Comparison of ENCODE assay signal across 1 cellular context in the genomic region with DNA sequence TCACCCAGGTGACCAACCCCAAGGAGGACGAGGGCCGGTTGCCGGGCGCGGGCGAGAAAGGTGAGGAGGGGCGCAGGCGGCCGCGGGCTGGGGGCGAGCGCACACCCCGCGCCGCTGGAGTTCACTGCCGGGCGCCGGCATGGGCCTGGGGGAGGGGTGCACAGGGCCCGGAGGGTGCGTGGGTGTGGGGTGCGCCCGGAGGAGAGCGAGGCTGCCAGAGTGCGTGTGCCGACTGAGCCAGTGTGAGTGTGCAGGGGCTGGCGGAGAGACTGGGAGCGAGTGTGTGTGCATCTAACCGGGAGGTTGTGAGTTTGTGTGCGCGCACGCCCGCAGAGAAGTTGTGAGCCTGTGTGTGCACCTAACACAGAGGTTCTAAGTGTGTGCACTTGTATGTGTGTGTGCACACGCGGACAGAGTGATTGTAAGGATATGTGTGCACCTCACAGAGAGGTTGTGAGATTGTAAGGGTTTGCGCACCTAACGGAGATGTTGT.
TF ChIP-seq lines count a peak whose summit lies in the region.

No MANE protein-coding gene starts in this region.

TF ChIP-seq in HepG2, 621 proteins besides CTCF, POLR2A, EP300 and RAD21 (continued from another document and continues in another):
- TF ChIP-seq, protein P1, sequence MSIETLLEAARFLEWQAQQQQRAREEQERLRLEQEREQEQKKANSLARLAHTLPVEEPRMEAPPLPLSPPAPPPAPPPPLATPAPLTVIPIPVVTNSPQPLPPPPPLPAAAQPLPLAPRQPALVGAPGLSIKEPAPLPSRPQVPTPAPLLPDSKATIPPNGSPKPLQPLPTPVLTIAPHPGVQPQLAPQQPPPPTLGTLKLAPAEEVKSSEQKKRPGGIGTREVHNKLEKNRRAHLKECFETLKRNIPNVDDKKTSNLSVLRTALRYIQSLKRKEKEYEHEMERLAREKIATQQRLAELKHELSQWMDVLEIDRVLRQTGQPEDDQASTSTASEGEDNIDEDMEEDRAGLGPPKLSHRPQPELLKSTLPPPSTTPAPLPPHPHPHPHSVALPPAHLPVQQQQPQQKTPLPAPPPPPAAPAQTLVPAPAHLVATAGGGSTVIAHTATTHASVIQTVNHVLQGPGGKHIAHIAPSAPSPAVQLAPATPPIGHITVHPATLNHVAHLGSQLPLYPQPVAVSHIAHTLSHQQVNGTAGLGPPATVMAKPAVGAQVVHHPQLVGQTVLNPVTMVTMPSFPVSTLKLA (IDR thresholded peaks at IDR 0.05), result no peak
- TF ChIP-seq ZNF737 (CRISPR knock-in tag; IDR thresholded peaks at IDR 0.05; ENCODE audit: borderline replicate concordance), result no peak
- TF ChIP-seq AGO2 (optimal IDR thresholded peaks at IDR 0.05; ENCODE audit: low read depth, low read length), result peak; percentile 73
- TF ChIP-seq ZNF816 (CRISPR knock-in tag; IDR thresholded peaks at IDR 0.05; ENCODE audit: borderline replicate concordance), result no peak
- TF ChIP-seq XRCC5 (optimal IDR thresholded peaks at IDR 0.05; ENCODE audit: low read length), result no peak
- no peak for TF ChIP-seq JARID2 (CRISPR knock-in tag; IDR thresholded peaks at IDR 0.05; ENCODE audit: insufficient replicate concordance)
- no peak for TF ChIP-seq ZNF143 (CRISPR knock-in tag; IDR thresholded peaks at IDR 0.05)
- TF ChIP-seq ZSCAN29 (CRISPR knock-in tag; conservative IDR thresholded peaks at IDR 0.05), result no peak
- TF ChIP-seq, protein P2, sequence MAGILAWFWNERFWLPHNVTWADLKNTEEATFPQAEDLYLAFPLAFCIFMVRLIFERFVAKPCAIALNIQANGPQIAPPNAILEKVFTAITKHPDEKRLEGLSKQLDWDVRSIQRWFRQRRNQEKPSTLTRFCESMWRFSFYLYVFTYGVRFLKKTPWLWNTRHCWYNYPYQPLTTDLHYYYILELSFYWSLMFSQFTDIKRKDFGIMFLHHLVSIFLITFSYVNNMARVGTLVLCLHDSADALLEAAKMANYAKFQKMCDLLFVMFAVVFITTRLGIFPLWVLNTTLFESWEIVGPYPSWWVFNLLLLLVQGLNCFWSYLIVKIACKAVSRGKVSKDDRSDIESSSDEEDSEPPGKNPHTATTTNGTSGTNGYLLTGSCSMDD (CRISPR knock-in tag; IDR thresholded peaks at IDR 0.05), result no peak
- TF ChIP-seq KDM5B (CRISPR knock-in tag; IDR thresholded peaks at IDR 0.05; ENCODE audit: borderline replicate concordance), result peak; percentile 51; the same call in 1 of the 2 replicates
- TF ChIP-seq ZNF570 (CRISPR knock-in tag; IDR thresholded peaks at IDR 0.05; ENCODE audit: borderline replicate concordance), result no peak
- no peak for TF ChIP-seq CREB1 (IDR thresholded peaks at IDR 0.05)
- TF ChIP-seq CREB1 (CRISPR knock-in tag; IDR thresholded peaks at IDR 0.05), result no peak
- TF ChIP-seq, protein P3, sequence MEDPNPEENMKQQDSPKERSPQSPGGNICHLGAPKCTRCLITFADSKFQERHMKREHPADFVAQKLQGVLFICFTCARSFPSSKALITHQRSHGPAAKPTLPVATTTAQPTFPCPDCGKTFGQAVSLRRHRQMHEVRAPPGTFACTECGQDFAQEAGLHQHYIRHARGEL (CRISPR knock-in tag; IDR thresholded peaks at IDR 0.05), result no peak
- TF ChIP-seq SP140L (CRISPR knock-in tag; IDR thresholded peaks at IDR 0.05; ENCODE audit: borderline replicate concordance), result no peak
- TF ChIP-seq NCOR1 (IDR thresholded peaks at IDR 0.05; ENCODE audit: borderline replicate concordance, low read length), result no peak
- TF ChIP-seq, protein P4, sequence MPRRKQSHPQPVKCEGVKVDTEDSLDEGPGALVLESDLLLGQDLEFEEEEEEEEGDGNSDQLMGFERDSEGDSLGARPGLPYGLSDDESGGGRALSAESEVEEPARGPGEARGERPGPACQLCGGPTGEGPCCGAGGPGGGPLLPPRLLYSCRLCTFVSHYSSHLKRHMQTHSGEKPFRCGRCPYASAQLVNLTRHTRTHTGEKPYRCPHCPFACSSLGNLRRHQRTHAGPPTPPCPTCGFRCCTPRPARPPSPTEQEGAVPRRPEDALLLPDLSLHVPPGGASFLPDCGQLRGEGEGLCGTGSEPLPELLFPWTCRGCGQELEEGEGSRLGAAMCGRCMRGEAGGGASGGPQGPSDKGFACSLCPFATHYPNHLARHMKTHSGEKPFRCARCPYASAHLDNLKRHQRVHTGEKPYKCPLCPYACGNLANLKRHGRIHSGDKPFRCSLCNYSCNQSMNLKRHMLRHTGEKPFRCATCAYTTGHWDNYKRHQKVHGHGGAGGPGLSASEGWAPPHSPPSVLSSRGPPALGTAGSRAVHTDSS (CRISPR knock-in tag; conservative IDR thresholded peaks at IDR 0.05), result no peak
- TF ChIP-seq ZBTB42 (CRISPR knock-in tag; IDR thresholded peaks at IDR 0.05), result no peak
- TF ChIP-seq FOXO1 (CRISPR knock-in tag; IDR thresholded peaks at IDR 0.05), result 0 out of 2 replicates have a peak, but pooled peaks have one; percentile 18
- no peak for TF ChIP-seq NBN (conservative IDR thresholded peaks at IDR 0.05)
- no peak for TF ChIP-seq SKI (IDR thresholded peaks at IDR 0.05; ENCODE audit: partially characterized antibody)
- TF ChIP-seq ZSCAN20 (CRISPR knock-in tag; IDR thresholded peaks at IDR 0.05; ENCODE audit: borderline replicate concordance), result no peak
- no peak for TF ChIP-seq ZNF496 (CRISPR knock-in tag; IDR thresholded peaks at IDR 0.05; ENCODE audit: insufficient replicate concordance)
- TF ChIP-seq, protein P5, sequence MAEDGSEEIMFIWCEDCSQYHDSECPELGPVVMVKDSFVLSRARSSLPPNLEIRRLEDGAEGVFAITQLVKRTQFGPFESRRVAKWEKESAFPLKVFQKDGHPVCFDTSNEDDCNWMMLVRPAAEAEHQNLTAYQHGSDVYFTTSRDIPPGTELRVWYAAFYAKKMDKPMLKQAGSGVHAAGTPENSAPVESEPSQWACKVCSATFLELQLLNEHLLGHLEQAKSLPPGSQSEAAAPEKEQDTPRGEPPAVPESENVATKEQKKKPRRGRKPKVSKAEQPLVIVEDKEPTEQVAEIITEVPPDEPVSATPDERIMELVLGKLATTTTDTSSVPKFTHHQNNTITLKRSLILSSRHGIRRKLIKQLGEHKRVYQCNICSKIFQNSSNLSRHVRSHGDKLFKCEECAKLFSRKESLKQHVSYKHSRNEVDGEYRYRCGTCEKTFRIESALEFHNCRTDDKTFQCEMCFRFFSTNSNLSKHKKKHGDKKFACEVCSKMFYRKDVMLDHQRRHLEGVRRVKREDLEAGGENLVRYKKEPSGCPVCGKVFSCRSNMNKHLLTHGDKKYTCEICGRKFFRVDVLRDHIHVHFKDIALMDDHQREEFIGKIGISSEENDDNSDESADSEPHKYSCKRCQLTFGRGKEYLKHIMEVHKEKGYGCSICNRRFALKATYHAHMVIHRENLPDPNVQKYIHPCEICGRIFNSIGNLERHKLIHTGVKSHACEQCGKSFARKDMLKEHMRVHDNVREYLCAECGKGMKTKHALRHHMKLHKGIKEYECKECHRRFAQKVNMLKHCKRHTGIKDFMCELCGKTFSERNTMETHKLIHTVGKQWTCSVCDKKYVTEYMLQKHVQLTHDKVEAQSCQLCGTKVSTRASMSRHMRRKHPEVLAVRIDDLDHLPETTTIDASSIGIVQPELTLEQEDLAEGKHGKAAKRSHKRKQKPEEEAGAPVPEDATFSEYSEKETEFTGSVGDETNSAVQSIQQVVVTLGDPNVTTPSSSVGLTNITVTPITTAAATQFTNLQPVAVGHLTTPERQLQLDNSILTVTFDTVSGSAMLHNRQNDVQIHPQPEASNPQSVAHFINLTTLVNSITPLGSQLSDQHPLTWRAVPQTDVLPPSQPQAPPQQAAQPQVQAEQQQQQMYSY (CRISPR knock-in tag; IDR thresholded peaks at IDR 0.05), result no peak
- TF ChIP-seq DR1 (CRISPR knock-in tag; IDR thresholded peaks at IDR 0.05), result no peak
- TF ChIP-seq KDM3A (CRISPR knock-in tag; IDR thresholded peaks at IDR 0.05; ENCODE audit: low read depth), result no peak
- no peak for TF ChIP-seq ATF1 (CRISPR knock-in tag; IDR thresholded peaks at IDR 0.05)
- no peak for TF ChIP-seq ARNT (IDR thresholded peaks at IDR 0.05)
- TF ChIP-seq, protein P6, sequence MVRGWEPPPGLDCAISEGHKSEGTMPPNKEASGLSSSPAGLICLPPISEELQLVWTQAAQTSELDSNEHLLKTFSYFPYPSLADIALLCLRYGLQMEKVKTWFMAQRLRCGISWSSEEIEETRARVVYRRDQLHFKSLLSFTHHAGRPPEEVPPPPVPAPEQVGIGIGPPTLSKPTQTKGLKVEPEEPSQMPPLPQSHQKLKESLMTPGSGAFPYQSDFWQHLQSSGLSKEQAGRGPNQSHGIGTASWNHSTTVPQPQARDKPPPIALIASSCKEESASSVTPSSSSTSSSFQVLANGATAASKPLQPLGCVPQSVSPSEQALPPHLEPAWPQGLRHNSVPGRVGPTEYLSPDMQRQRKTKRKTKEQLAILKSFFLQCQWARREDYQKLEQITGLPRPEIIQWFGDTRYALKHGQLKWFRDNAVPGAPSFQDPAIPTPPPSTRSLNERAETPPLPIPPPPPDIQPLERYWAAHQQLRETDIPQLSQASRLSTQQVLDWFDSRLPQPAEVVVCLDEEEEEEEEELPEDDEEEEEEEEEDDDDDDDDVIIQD (CRISPR knock-in tag; IDR thresholded peaks at IDR 0.05; ENCODE audit: low read depth), result no peak
- TF ChIP-seq, protein P7, sequence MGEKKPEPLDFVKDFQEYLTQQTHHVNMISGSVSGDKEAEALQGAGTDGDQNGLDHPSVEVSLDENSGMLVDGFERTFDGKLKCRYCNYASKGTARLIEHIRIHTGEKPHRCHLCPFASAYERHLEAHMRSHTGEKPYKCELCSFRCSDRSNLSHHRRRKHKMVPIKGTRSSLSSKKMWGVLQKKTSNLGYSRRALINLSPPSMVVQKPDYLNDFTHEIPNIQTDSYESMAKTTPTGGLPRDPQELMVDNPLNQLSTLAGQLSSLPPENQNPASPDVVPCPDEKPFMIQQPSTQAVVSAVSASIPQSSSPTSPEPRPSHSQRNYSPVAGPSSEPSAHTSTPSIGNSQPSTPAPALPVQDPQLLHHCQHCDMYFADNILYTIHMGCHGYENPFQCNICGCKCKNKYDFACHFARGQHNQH (CRISPR knock-in tag; IDR thresholded peaks at IDR 0.05), result no peak
- TF ChIP-seq AKAP8 (CRISPR knock-in tag; IDR thresholded peaks at IDR 0.05), result no peak
- no peak for TF ChIP-seq NR2C2 (CRISPR knock-in tag; IDR thresholded peaks at IDR 0.05; ENCODE audit: borderline replicate concordance)
- TF ChIP-seq RNF2 (conservative IDR thresholded peaks at IDR 0.05; ENCODE audit: low read depth), result no peak
- 0 out of 2 replicates have a peak, but pooled peaks have one; percentile 25 for TF ChIP-seq MAZ (IDR thresholded peaks at IDR 0.05; ENCODE audit: borderline replicate concordance, low read depth, low read length)
- TF ChIP-seq MAZ (CRISPR knock-in tag; IDR thresholded peaks at IDR 0.05; ENCODE audit: low read depth), result no peak
- no peak for TF ChIP-seq TAF15 (IDR thresholded peaks at IDR 0.05; ENCODE audit: low read depth, low read length, poor library complexity, severe bottlenecking)
- peak; percentile 70 for TF ChIP-seq ZNF563 (CRISPR knock-in tag; IDR thresholded peaks at IDR 0.05)
- no peak for TF ChIP-seq ZMAT3 (CRISPR knock-in tag; conservative IDR thresholded peaks at IDR 0.05)
- TF ChIP-seq, protein P8, sequence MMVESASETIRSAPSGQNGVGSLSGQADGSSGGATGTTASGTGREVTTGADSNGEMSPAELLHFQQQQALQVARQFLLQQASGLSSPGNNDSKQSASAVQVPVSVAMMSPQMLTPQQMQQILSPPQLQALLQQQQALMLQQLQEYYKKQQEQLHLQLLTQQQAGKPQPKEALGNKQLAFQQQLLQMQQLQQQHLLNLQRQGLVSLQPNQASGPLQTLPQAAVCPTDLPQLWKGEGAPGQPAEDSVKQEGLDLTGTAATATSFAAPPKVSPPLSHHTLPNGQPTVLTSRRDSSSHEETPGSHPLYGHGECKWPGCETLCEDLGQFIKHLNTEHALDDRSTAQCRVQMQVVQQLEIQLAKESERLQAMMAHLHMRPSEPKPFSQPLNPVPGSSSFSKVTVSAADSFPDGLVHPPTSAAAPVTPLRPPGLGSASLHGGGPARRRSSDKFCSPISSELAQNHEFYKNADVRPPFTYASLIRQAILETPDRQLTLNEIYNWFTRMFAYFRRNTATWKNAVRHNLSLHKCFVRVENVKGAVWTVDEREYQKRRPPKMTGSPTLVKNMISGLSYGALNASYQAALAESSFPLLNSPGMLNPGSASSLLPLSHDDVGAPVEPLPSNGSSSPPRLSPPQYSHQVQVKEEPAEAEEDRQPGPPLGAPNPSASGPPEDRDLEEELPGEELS (CRISPR knock-in tag; IDR thresholded peaks at IDR 0.05), result no peak
- TF ChIP-seq NPAS2 (CRISPR knock-in tag; IDR thresholded peaks at IDR 0.05; ENCODE audit: borderline replicate concordance), result no peak
- no peak for TF ChIP-seq EEA1 (CRISPR knock-in tag; IDR thresholded peaks at IDR 0.05; ENCODE audit: borderline replicate concordance)
- TF ChIP-seq NCOA5 (CRISPR knock-in tag; IDR thresholded peaks at IDR 0.05), result no peak
- TF ChIP-seq, protein P9, sequence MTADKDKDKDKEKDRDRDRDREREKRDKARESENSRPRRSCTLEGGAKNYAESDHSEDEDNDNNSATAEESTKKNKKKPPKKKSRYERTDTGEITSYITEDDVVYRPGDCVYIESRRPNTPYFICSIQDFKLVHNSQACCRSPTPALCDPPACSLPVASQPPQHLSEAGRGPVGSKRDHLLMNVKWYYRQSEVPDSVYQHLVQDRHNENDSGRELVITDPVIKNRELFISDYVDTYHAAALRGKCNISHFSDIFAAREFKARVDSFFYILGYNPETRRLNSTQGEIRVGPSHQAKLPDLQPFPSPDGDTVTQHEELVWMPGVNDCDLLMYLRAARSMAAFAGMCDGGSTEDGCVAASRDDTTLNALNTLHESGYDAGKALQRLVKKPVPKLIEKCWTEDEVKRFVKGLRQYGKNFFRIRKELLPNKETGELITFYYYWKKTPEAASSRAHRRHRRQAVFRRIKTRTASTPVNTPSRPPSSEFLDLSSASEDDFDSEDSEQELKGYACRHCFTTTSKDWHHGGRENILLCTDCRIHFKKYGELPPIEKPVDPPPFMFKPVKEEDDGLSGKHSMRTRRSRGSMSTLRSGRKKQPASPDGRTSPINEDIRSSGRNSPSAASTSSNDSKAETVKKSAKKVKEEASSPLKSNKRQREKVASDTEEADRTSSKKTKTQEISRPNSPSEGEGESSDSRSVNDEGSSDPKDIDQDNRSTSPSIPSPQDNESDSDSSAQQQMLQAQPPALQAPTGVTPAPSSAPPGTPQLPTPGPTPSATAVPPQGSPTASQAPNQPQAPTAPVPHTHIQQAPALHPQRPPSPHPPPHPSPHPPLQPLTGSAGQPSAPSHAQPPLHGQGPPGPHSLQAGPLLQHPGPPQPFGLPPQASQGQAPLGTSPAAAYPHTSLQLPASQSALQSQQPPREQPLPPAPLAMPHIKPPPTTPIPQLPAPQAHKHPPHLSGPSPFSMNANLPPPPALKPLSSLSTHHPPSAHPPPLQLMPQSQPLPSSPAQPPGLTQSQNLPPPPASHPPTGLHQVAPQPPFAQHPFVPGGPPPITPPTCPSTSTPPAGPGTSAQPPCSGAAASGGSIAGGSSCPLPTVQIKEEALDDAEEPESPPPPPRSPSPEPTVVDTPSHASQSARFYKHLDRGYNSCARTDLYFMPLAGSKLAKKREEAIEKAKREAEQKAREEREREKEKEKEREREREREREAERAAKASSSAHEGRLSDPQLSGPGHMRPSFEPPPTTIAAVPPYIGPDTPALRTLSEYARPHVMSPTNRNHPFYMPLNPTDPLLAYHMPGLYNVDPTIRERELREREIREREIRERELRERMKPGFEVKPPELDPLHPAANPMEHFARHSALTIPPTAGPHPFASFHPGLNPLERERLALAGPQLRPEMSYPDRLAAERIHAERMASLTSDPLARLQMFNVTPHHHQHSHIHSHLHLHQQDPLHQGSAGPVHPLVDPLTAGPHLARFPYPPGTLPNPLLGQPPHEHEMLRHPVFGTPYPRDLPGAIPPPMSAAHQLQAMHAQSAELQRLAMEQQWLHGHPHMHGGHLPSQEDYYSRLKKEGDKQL (CRISPR knock-in tag; IDR thresholded peaks at IDR 0.05; ENCODE audit: low read depth), result no peak
- no peak for TF ChIP-seq ZBTB3 (CRISPR knock-in tag; IDR thresholded peaks at IDR 0.05; ENCODE audit: borderline replicate concordance, low read depth)
- TF ChIP-seq ZNF883 (CRISPR knock-in tag; IDR thresholded peaks at IDR 0.05; ENCODE audit: not compliant biosample characterization), result peak; percentile 59
- TF ChIP-seq MYNN (CRISPR knock-in tag; IDR thresholded peaks at IDR 0.05; ENCODE audit: low read depth), result 0 out of 2 replicates have a peak, but pooled peaks have one; percentile 60
